Comparison of ENCODE assay signal across 15 cellular contexts in genomic region chr6:148648754-148649453, GRCh38.
A peak's percentile ranks its signal among the peaks of the same experiment; 100 is the strongest.
DNase-seq lines count a peak whose midpoint lies in the region; ATAC-seq, FAIRE-seq and TF ChIP-seq lines count a peak whose summit lies in the region.
"Had no signal": no experiment of that assay in that cellular context is flagged by ENCODE, and none has a peak within 500 bp of the region (broad histone marks: within the 10 kb centered on the region; RNA-seq: fewer than 3 reads in every experiment).

No MANE protein-coding gene starts in this region.

- no peak for ATAC-seq in stimulated activated memory B cell treated with anti-CD40 and anti-IgM and Interleukin-4, amounts not matched to agents 10 μg/mL and 1 μg/mL and 100 μg/mL, for 72 hours
- ATAC-seq in HG03159 (IDR thresholded peaks at IDR 0.05; ENCODE audit: unreplicated experiment): no peak
- ATAC-seq in GM19463 (IDR thresholded peaks at IDR 0.05; ENCODE audit: unreplicated experiment): no peak
- ATAC-seq: GM23338 had no signal

- DNase-seq in GM12891 (ENCODE audit: insufficient read length, low spot score) (no peak), NOMO-1 (lab: John Stamatoyannopoulos, UW; ENCODE audit: unreplicated experiment in 2 of 2) (peak; percentile 30 to 78), putamen (ENCODE audit: low spot score) (no peak), nephron progenitor cell (no peak)
- DNase-seq: NCI-H146, NCI-H2081 treated with DMSO at 0.1 percent for 48 hours, NCI-H2227 treated with DMSO at 0.1 percent for 48 hours, NCI-H526, SIG-M5 had no signal

- H3K4me1 Mint-ChIP-seq in dendritic cell treated with granulocyte-macrophage colony-stimulating factor and Interleukin-4, amounts not matched to agents 40 ng/mL and 50 ng/mL, for 4 days (ENCODE audit: low read depth): peaks cover 41% of the 10 kb centered on the region
- peaks cover 16% of the 10 kb centered on the region for H3K4me1 Mint-ChIP-seq in stimulated activated memory B cell treated with anti-CD40 and anti-IgM and Interleukin-4, amounts not matched to agents 10 μg/mL and 1 μg/mL and 100 μg/mL, for 72 hours
- peaks cover 13% of the 10 kb centered on the region for H3K4me1 Mint-ChIP-seq in nephron progenitor cell

- H3K27ac Mint-ChIP-seq in dendritic cell treated with granulocyte-macrophage colony-stimulating factor and Interleukin-4, amounts not matched to agents 40 ng/mL and 50 ng/mL, for 4 days: peak overlapping the region; percentile 55
- peak overlapping the region; percentile 61 for H3K27ac Mint-ChIP-seq in stimulated activated memory B cell treated with anti-CD40 and anti-IgM and Interleukin-4, amounts not matched to agents 10 μg/mL and 1 μg/mL and 100 μg/mL, for 72 hours
- no peak overlapping the region for H3K27ac Mint-ChIP-seq in nephron progenitor cell
- H3K27ac Mint-ChIP-seq: GM23338; T-helper 2 cell treated with Interferon-gamma antibody and Interleukin-4, amounts not matched to agents 5 μg/mL and 100 μg/mL, for 36 hours had no signal

- no peak for TF ChIP-seq POLR2A in GM12891 (IDR thresholded peaks at IDR 0.05; ENCODE audit: low read depth, low read length)

- FAIRE-seq in GM12891 (lab: Jason Lieb, UNC): no peak

- TF ChIP-seq CTCF in nephron progenitor cell (IDR thresholded peaks at IDR 0.05): no peak

- intact Hi-C loops in dendritic cell treated with granulocyte-macrophage colony-stimulating factor and Interleukin-4, amounts not matched to agents 40 ng/mL and 50 ng/mL, for 4 days (cut with micrococcal nuclease): no loop called here

- no peaks in the 10 kb centered on the region for H3K27me3 Mint-ChIP-seq in dendritic cell treated with granulocyte-macrophage colony-stimulating factor and Interleukin-4, amounts not matched to agents 40 ng/mL and 50 ng/mL, for 4 days
- no peaks in the 10 kb centered on the region for H3K27me3 Mint-ChIP-seq in stimulated activated memory B cell treated with anti-CD40 and anti-IgM and Interleukin-4, amounts not matched to agents 10 μg/mL and 1 μg/mL and 100 μg/mL, for 72 hours
- no peaks in the 10 kb centered on the region for H3K27me3 Mint-ChIP-seq in nephron progenitor cell (ENCODE audit: low read depth, poor library complexity)

- H3K36me3 Mint-ChIP-seq in dendritic cell treated with granulocyte-macrophage colony-stimulating factor and Interleukin-4, amounts not matched to agents 40 ng/mL and 50 ng/mL, for 4 days (ENCODE audit: low read depth): peaks cover 5% of the 10 kb centered on the region
- peaks cover 6% of the 10 kb centered on the region for H3K36me3 Mint-ChIP-seq in stimulated activated memory B cell treated with anti-CD40 and anti-IgM and Interleukin-4, amounts not matched to agents 10 μg/mL and 1 μg/mL and 100 μg/mL, for 72 hours
- H3K36me3 Mint-ChIP-seq in nephron progenitor cell (ENCODE audit: low read depth): peaks cover 12% of the 10 kb centered on the region

- no peak overlapping the region for H3K4me3 Mint-ChIP-seq in dendritic cell treated with granulocyte-macrophage colony-stimulating factor and Interleukin-4, amounts not matched to agents 40 ng/mL and 50 ng/mL, for 4 days
- no peak overlapping the region for H3K4me3 Mint-ChIP-seq in stimulated activated memory B cell treated with anti-CD40 and anti-IgM and Interleukin-4, amounts not matched to agents 10 μg/mL and 1 μg/mL and 100 μg/mL, for 72 hours
- no peak overlapping the region for H3K4me3 Mint-ChIP-seq in nephron progenitor cell
- H3K4me3 Mint-ChIP-seq: GM23338; T-helper 2 cell treated with Interferon-gamma antibody and Interleukin-4, amounts not matched to agents 5 μg/mL and 100 μg/mL, for 36 hours had no signal

- H3K9me3 Mint-ChIP-seq in dendritic cell treated with granulocyte-macrophage colony-stimulating factor and Interleukin-4, amounts not matched to agents 40 ng/mL and 50 ng/mL, for 4 days: peaks cover 8% of the 10 kb centered on the region
- peaks cover 5% of the 10 kb centered on the region for H3K9me3 Mint-ChIP-seq in stimulated activated memory B cell treated with anti-CD40 and anti-IgM and Interleukin-4, amounts not matched to agents 10 μg/mL and 1 μg/mL and 100 μg/mL, for 72 hours
- peaks cover 68% of the 10 kb centered on the region for H3K9me3 Mint-ChIP-seq in nephron progenitor cell

TF ChIP-seq in GM12891, 5 proteins besides CTCF, POLR2A, EP300 and RAD21:
- no peak for TF ChIP-seq POU2F2 (IDR thresholded peaks at IDR 0.05; ENCODE audit: low read depth, low read length)
- peak; percentile 64 for TF ChIP-seq SPI1 (IDR thresholded peaks at IDR 0.05; ENCODE audit: low read depth, low read length)
TF ChIP-seq in GM12891: peak in this region for 1.

Comparison
In these comparisons a context has a peak if more than half of its experiments do, and no peak if none do; other contexts are left out.
1. DNase-seq: peak in NOMO-1 (2 of 2); none in GM12891 (single experiment), putamen (single experiment) and nephron progenitor cell (single experiment).